Comparison of ENCODE assay signal across 23 cellular contexts in genomic region chr5:100421360-100421759, GRCh38.
"Had no signal": no experiment of that assay in that cellular context is flagged by ENCODE, and none has a peak within 500 bp of the region (broad histone marks: within the 10 kb centered on the region; RNA-seq: fewer than 3 reads in every experiment).

No MANE protein-coding gene starts in this region.

- FAIRE-seq: endometrium, keratinocyte had no signal

- H3K4me1 ChIP-seq: colonic mucosa, gastrocnemius medialis, heart right ventricle, left lung, lower lobe of right lung had no signal

- H3K27me3 ChIP-seq: colonic mucosa, esophagus muscularis mucosa, gastrocnemius medialis, heart right ventricle, left lung had no signal

- H3K9me3 ChIP-seq: colonic mucosa, gastrocnemius medialis had no signal

- H3K4me3 Mint-ChIP-seq: dendritic cell treated with granulocyte-macrophage colony-stimulating factor and Interleukin-4, amounts not matched to agents 40 ng/mL and 50 ng/mL, for 4 days; effector memory CD8-positive, alpha-beta T cell; endodermal cell; mesothelial cell of epicardium; naive B cell had no signal

- H3K27ac Mint-ChIP-seq: dendritic cell treated with granulocyte-macrophage colony-stimulating factor and Interleukin-4, amounts not matched to agents 40 ng/mL and 50 ng/mL, for 4 days; effector memory CD8-positive, alpha-beta T cell; endodermal cell; mesothelial cell of epicardium; naive B cell had no signal

- H3K4me1 Mint-ChIP-seq: endodermal cell, naive B cell had no signal

- H3K27ac ChIP-seq: colonic mucosa, esophagus muscularis mucosa, gastrocnemius medialis, heart right ventricle, left lung, lower lobe of right lung had no signal

- H3K4me3 ChIP-seq: colonic mucosa, esophagus muscularis mucosa, gastrocnemius medialis, heart right ventricle, left lung, lower lobe of right lung, mucosa of descending colon had no signal

- H3K27me3 Mint-ChIP-seq: dendritic cell treated with granulocyte-macrophage colony-stimulating factor and Interleukin-4, amounts not matched to agents 40 ng/mL and 50 ng/mL, for 4 days; effector memory CD8-positive, alpha-beta T cell; naive B cell had no signal

- H3K36me3 ChIP-seq: colonic mucosa, esophagus muscularis mucosa, gastrocnemius medialis, heart right ventricle, left lung, lower lobe of right lung had no signal

- ATAC-seq: effector memory CD8-positive, alpha-beta T cell; gastrocnemius medialis; heart right ventricle; left cardiac atrium; left lung; left ventricle myocardium superior; lower lobe of right lung; mucosa of descending colon had no signal

- DNase-seq: colonic mucosa; cortex of kidney; effector CD8-positive, alpha-beta T cell; effector memory CD8-positive, alpha-beta T cell; endodermal cell; foreskin melanocyte; gastrocnemius medialis; glutamatergic neuron; head of caudate nucleus; heart right ventricle; hippocampal formation; left cardiac atrium; left lung; left ventricle myocardium superior; lower lobe of right lung; mesenchymal stem cell; mucosa of descending colon; naive B cell had no signal
